Comparison of ENCODE assay signal across 16 cellular contexts in genomic region chr17:9273334-9274118, GRCh38.
DNase-seq lines count a peak whose midpoint lies in the region; FAIRE-seq and TF ChIP-seq lines count a peak whose summit lies in the region.
"Had no signal": no experiment of that assay in that cellular context is flagged by ENCODE, and none has a peak within 500 bp of the region (broad histone marks: within the 10 kb centered on the region; RNA-seq: fewer than 3 reads in every experiment).

No MANE protein-coding gene starts in this region.

- H3K4me1 ChIP-seq in esophagus (ENCODE audit: control insufficient read depth in 2 of 2, insufficient read depth in 2 of 2, low read length in 1 of 2) (peaks cover 0 to 2% of the 10 kb centered on the region in 2 donors), neuronal stem cell (ENCODE audit: control insufficient read depth in 2 of 2, insufficient read depth in 1 of 2, low read depth in 1 of 2, low read length in 2 of 2) (peaks cover 0 to 1% of the 10 kb centered on the region in 2 donors), transverse colon (peaks cover 0 to 7% (median 0%) of the 10 kb centered on the region in 4 donors)

- no peaks in the 10 kb centered on the region for H3K27me3 ChIP-seq in esophagus (ENCODE audit: control insufficient read depth in 1 of 2, insufficient read depth in 2 of 2, low read length in 2 of 2)
- no peaks in the 10 kb centered on the region for H3K27me3 ChIP-seq in neuronal stem cell (ENCODE audit: control insufficient read depth in 3 of 3, insufficient read depth in 3 of 3, low read depth in 1 of 3, low read length in 3 of 3)
- no peaks in the 10 kb centered on the region for H3K27me3 ChIP-seq in transverse colon
- H3K27me3 ChIP-seq: tibial artery had no signal

- H3K36me3 ChIP-seq in esophagus (ENCODE audit: control insufficient read depth in 2 of 2, insufficient read depth in 2 of 2, low read length in 1 of 2), result no peaks in the 10 kb centered on the region
- no peaks in the 10 kb centered on the region for H3K36me3 ChIP-seq in neuronal stem cell (replicated peaks in 1 of 2; ENCODE audit: control insufficient read depth in 2 of 2, insufficient read depth in 2 of 2, low read length in 2 of 2)
- no peaks in the 10 kb centered on the region for H3K36me3 ChIP-seq in transverse colon

- H2BK5ac ChIP-seq in neuronal stem cell (ENCODE audit: low read length), result no peak overlapping the region

- whole genome bisulfite sequencing in esophagus, 2 donors, result 68 to 69% methylated on average over 19 of the region's 19 CpGs
- no CpG with 5 or more reads among the region's 19 CpGs for WGBS in neuronal stem cell (ENCODE audit: extremely low coverage in 2 of 2, insufficient read length in 2 of 2, insufficient replicate concordance in 1 of 2), 2 donors
- WGBS in transverse colon (ENCODE audit: low coverage in 1 of 2), 2 donors, result 86 to 91% methylated on average over 9 to 19 of the region's 19 CpGs

- H3K27ac Mint-ChIP-seq in activated naive CD4-positive, alpha-beta T cell treated with anti-CD3 and anti-CD28 coated beads, Interleukin-2, amount 10 ng/mL, durations not matched to agents 7 days and 5 days, result no peak overlapping the region
- H3K27ac Mint-ChIP-seq: HFFc6 had no signal

- intact Hi-C loops in transverse colon (cut with DNase I; ENCODE audit: low total_unique reads), result no loop called here

- TF ChIP-seq POLR2A in transverse colon (IDR thresholded peaks at IDR 0.05) (no peak), GM12891 (IDR thresholded peaks at IDR 0.05; ENCODE audit: low read depth, low read length) (no peak)

- H3K14ac ChIP-seq in neuronal stem cell (ENCODE audit: low read length), result no peak overlapping the region

- no peak overlapping the region for H2BK15ac ChIP-seq in neuronal stem cell (ENCODE audit: low read length)

- H3K4me3 Mint-ChIP-seq in activated naive CD4-positive, alpha-beta T cell treated with anti-CD3 and anti-CD28 coated beads, Interleukin-2, amount 10 ng/mL, durations not matched to agents 7 days and 5 days, result no peak overlapping the region
- H3K4me3 Mint-ChIP-seq: HFFc6, naive B cell had no signal

- H3K4me1 Mint-ChIP-seq in activated naive CD4-positive, alpha-beta T cell treated with anti-CD3 and anti-CD28 coated beads, Interleukin-2, amount 10 ng/mL, durations not matched to agents 7 days and 5 days, result peaks cover 6% of the 10 kb centered on the region

- no peaks in the 10 kb centered on the region for H3K27me3 Mint-ChIP-seq in activated naive CD4-positive, alpha-beta T cell treated with anti-CD3 and anti-CD28 coated beads, Interleukin-2, amount 10 ng/mL, durations not matched to agents 7 days and 5 days
- H3K27me3 Mint-ChIP-seq: naive B cell had no signal

- H2AFZ ChIP-seq in neuronal stem cell (ENCODE audit: low read length), result no peak overlapping the region

- no peak overlapping the region for H3K9ac ChIP-seq in neuronal stem cell (ENCODE audit: low read depth, low read length, poor library complexity)

- no peak overlapping the region for H2AK5ac ChIP-seq in neuronal stem cell (ENCODE audit: low read depth, low read length)

- no peak overlapping the region for H4K8ac ChIP-seq in neuronal stem cell (ENCODE audit: low read depth, low read length)

- TF ChIP-seq EP300 in transverse colon (IDR thresholded peaks at IDR 0.05; ENCODE audit: low read depth), result no peak

- no peak overlapping the region for H2BK120ac ChIP-seq in neuronal stem cell (ENCODE audit: low read depth, low read length)

- DNase-seq in activated naive CD4-positive, alpha-beta T cell treated with Interleukin-2 at 50 U/mL for 16 hours, result peak; percentile 28
- no peak for DNase-seq in activated naive CD4-positive, alpha-beta T cell treated with anti-CD3 and anti-CD28 coated beads, Interleukin-2, amount 10 ng/mL, durations not matched to agents 7 days and 5 days
- DNase-seq in neuronal stem cell (ENCODE audit: low spot score) (no peak), transverse colon (peak; percentile 18), GM12891 (ENCODE audit: insufficient read length, low spot score) (no peak), ureter (ENCODE audit: low spot score) (no peak)
- no peak for DNase-seq in effector CD8-positive, alpha-beta T cell (lab: John Stamatoyannopoulos, UW)
- DNase-seq: DMS79, HFFc6, naive B cell, NCI-H2029, SW 1271 had no signal

- H2BK12ac ChIP-seq in neuronal stem cell (ENCODE audit: low read length), result no peak overlapping the region

- H3K27ac ChIP-seq in esophagus (ENCODE audit: low read depth in 2 of 2, low read length in 1 of 2) (peak overlapping the region; percentile 17 to 29), neuronal stem cell (replicated peaks; ENCODE audit: low read length) (no peak overlapping the region), transverse colon (peak overlapping the region in 3 of 4 donors; percentile 24 to 48 (median 37))
- H3K27ac ChIP-seq: epithelial cell of prostate, tibial artery had no signal

- H3K23ac ChIP-seq in neuronal stem cell (ENCODE audit: low read depth, low read length, poor library complexity), result no peak overlapping the region

- CTCF ChIA-PET in activated naive CD4-positive, alpha-beta T cell treated with anti-CD3 and anti-CD28 coated beads, Interleukin-2, amount 10 ng/mL, durations not matched to agents 7 days and 5 days (lab: Charles Lee), result interaction anchor here (0.7 to 1.5 kb wide), 2 partner anchors 19 to 21 kb away, joined by 3 to 4 read pairs; no protein-coding TSS in a partner anchor

- H3K9me3 ChIP-seq in esophagus (ENCODE audit: control insufficient read depth in 2 of 2, insufficient read depth in 1 of 2, low read depth in 1 of 2, low read length in 1 of 2) (no peaks in the 10 kb centered on the region), neuronal stem cell (replicated peaks in 1 of 2; ENCODE audit: control insufficient read depth in 2 of 2, insufficient read depth in 1 of 2, low read depth in 1 of 2, low read length in 2 of 2) (no peaks in the 10 kb centered on the region), transverse colon (no peaks in the 10 kb centered on the region)
- H3K9me3 ChIP-seq: tibial artery had no signal

- in situ Hi-C loops in transverse colon (cut with MboI; ENCODE audit: low pct_ligation_motif_present in 1 of 4, low pct_unique_long_range_greater_than_20kb in 1 of 4, low sequenced_read_pairs in 3 of 4), result no loop called here

- H4K91ac ChIP-seq in neuronal stem cell (ENCODE audit: low read depth, low read length, poor library complexity), result no peak overlapping the region

- FAIRE-seq in GM12891 (lab: Jason Lieb, UNC), result no peak
- FAIRE-seq: bronchial epithelial cell had no signal

- no peak overlapping the region for H3K4ac ChIP-seq in neuronal stem cell (ENCODE audit: low read length)

- H3K4me2 ChIP-seq in neuronal stem cell (ENCODE audit: insufficient read depth, low read length, poor library complexity, severe bottlenecking), result no peak overlapping the region

- no peaks in the 10 kb centered on the region for H3K36me3 Mint-ChIP-seq in activated naive CD4-positive, alpha-beta T cell treated with anti-CD3 and anti-CD28 coated beads, Interleukin-2, amount 10 ng/mL, durations not matched to agents 7 days and 5 days

- H3K18ac ChIP-seq in neuronal stem cell (ENCODE audit: low read length), result peak overlapping the region; percentile 86

- TF ChIP-seq CTCF in transverse colon (IDR thresholded peaks at IDR 0.05), result no peak

- H3K4me3 ChIP-seq in esophagus (ENCODE audit: low read depth in 1 of 2, low read length in 2 of 2) (no peak overlapping the region), neuronal stem cell (ENCODE audit: low read length in 2 of 2) (no peak overlapping the region), transverse colon (no peak overlapping the region)
- H3K4me3 ChIP-seq: tibial artery had no signal

- H3K9me3 Mint-ChIP-seq in activated naive CD4-positive, alpha-beta T cell treated with anti-CD3 and anti-CD28 coated beads, Interleukin-2, amount 10 ng/mL, durations not matched to agents 7 days and 5 days, result no peaks in the 10 kb centered on the region

- H3K79me1 ChIP-seq in neuronal stem cell (ENCODE audit: low read depth, low read length), result no peaks in the 10 kb centered on the region

TF ChIP-seq in GM12891, 5 proteins besides CTCF, POLR2A, EP300 and RAD21:
- TF ChIP-seq TAF1 (IDR thresholded peaks at IDR 0.05; ENCODE audit: low read depth, low read length) (no peak), POU2F2 (IDR thresholded peaks at IDR 0.05; ENCODE audit: low read depth, low read length) (no peak), POLR2AphosphoS5 (IDR thresholded peaks at IDR 0.05; ENCODE audit: low read depth, low read length) (no peak)

Comparison
In these comparisons a context has a peak if more than half of its experiments do, and no peak if none do; other contexts are left out.
1. DNase-seq: peak in activated naive CD4-positive, alpha-beta T cell treated with Interleukin-2 at 50 U/mL for 16 hours (single experiment) and transverse colon (single experiment); none in activated naive CD4-positive, alpha-beta T cell treated with anti-CD3 and anti-CD28 coated beads, Interleukin-2, amount 10 ng/mL, durations not matched to agents 7 days and 5 days (single experiment), neuronal stem cell (single experiment), GM12891 (single experiment), ureter (single experiment) and effector CD8-positive, alpha-beta T cell (single experiment).